ENCODE assay signal across 16 cellular contexts in genomic region chr22:45852826-45853225, GRCh38.
DNase-seq lines count a peak whose midpoint lies in the region; ATAC-seq and TF ChIP-seq lines count a peak whose summit lies in the region.
"Had no signal": no experiment of that assay in that cellular context is flagged by ENCODE, and none has a peak within 500 bp of the region (broad histone marks: within the 10 kb centered on the region; RNA-seq: fewer than 3 reads in every experiment).

No MANE protein-coding gene starts in this region.

- intact Hi-C loops in CD4-positive, alpha-beta memory T cell (cut with micrococcal nuclease): no loop called here

- DNase-seq in NCI-H2196 (lab: John Stamatoyannopoulos, UW; ENCODE audit: unreplicated experiment) (peak; percentile 3), NCI-H2196 treated with DMSO at 0.1 percent for 48 hours (lab: John Stamatoyannopoulos, UW; ENCODE audit: unreplicated experiment) (no peak), M059J (ENCODE audit: low read depth) (peak; percentile 19), WTC11 (ENCODE audit: low spot score) (no peak), hepatocyte (ENCODE audit: low spot score) (no peak), HEK293T (ENCODE audit: extremely low spot score) (no peak)
- no peak for DNase-seq in activated CD4-positive, alpha-beta T cell treated with anti-CD3 and anti-CD28 coated beads for 48 hours
- DNase-seq in CD4-positive, alpha-beta memory T cell: no peak
- DNase-seq: 8988T; AML-193; Calu3; CD4-positive, CD25-positive, alpha-beta regulatory T cell; DMS 273 treated with DMSO at 0.1 percent for 48 hours had no signal

- POLR2A ChIA-PET in WTC11 (lab: Charles Lee): no interaction called here
- POLR2A ChIA-PET in HEK293T (lab: Yijun Ruan, JAX): no interaction called here
- POLR2A ChIA-PET in CD4-positive, alpha-beta memory T cell (lab: Charles Lee; ENCODE audit: partially characterized antibody): no interaction called here

- no peaks in the 10 kb centered on the region for H3K4me1 Mint-ChIP-seq in WTC11
- peaks cover 0 to 4% (median 0%) of the 10 kb centered on the region in 4 donors for H3K4me1 Mint-ChIP-seq in CD4-positive, alpha-beta memory T cell
- H3K4me1 Mint-ChIP-seq: CD4-positive, CD25-positive, alpha-beta regulatory T cell had no signal

- H3K9me3 ChIP-seq in hepatocyte (ENCODE audit: low read depth): peaks cover 20% of the 10 kb centered on the region
- peaks cover 0 to 10% of the 10 kb centered on the region in 2 donors for H3K9me3 ChIP-seq in CD4-positive, alpha-beta memory T cell (ENCODE audit: control insufficient read depth in 1 of 2, low read length in 2 of 2)

- H3K4me3 ChIP-seq in hepatocyte: peak overlapping the region; percentile 10
- no peak overlapping the region for H3K4me3 ChIP-seq in CD4-positive, alpha-beta memory T cell (ENCODE audit: low read length in 2 of 2)
- H3K4me3 ChIP-seq: BLaER1, HAP-1 had no signal

- CTCF ChIA-PET in WTC11 (lab: Charles Lee): interaction anchor here (1.5 kb wide), 1 partner anchor 11 kb away, joined by 5 read pairs; no protein-coding TSS in a partner anchor
- CTCF ChIA-PET in HEK293T (lab: Yijun Ruan, JAX): no interaction called here
- CTCF ChIA-PET in CD4-positive, alpha-beta memory T cell (lab: Charles Lee; ENCODE audit: partially characterized antibody): interaction anchor here (2.9 kb wide), 1 partner anchor 11 kb away, joined by 12 read pairs; no protein-coding TSS in a partner anchor

- no peaks in the 10 kb centered on the region for H3K4me1 ChIP-seq in hepatocyte (ENCODE audit: insufficient read depth)
- H3K4me1 ChIP-seq in CD4-positive, alpha-beta memory T cell (ENCODE audit: insufficient read depth, low read length): no peaks in the 10 kb centered on the region
- H3K4me1 ChIP-seq: HAP-1 had no signal

- 82% methylated on average over 2 of the region's 2 CpGs for WGBS in hepatocyte (ENCODE audit: low lambda C conversion rate, missing lambda C conversion rate)

- no peak for ATAC-seq in WTC11

- H3K9me2 ChIP-seq in hepatocyte (replicated peaks; ENCODE audit: insufficient read depth): no peaks in the 10 kb centered on the region

- H3K4me2 ChIP-seq in hepatocyte: no peak overlapping the region
- H3K4me2 ChIP-seq: BLaER1 had no signal

- peaks cover 52% of the 10 kb centered on the region for H3K36me3 Mint-ChIP-seq in WTC11
- peaks cover 70 to 79% of the 10 kb centered on the region in 2 donors for H3K36me3 Mint-ChIP-seq in CD4-positive, alpha-beta memory T cell

- no peak overlapping the region for H3K27ac ChIP-seq in hepatocyte
- no peak overlapping the region for H3K27ac ChIP-seq in CD4-positive, alpha-beta memory T cell (ENCODE audit: low read depth, low read length)
- H3K27ac ChIP-seq: BLaER1, HL-60 had no signal

- H3K9me3 Mint-ChIP-seq in WTC11: peaks cover 20% of the 10 kb centered on the region
- peaks cover 8 to 37% (median 22%) of the 10 kb centered on the region in 8 donors for H3K9me3 Mint-ChIP-seq in CD4-positive, alpha-beta memory T cell

- H3K27me3 ChIP-seq in hepatocyte: no peaks in the 10 kb centered on the region
- H3K27me3 ChIP-seq in CD4-positive, alpha-beta memory T cell (ENCODE audit: insufficient read depth, low read length): no peaks in the 10 kb centered on the region
- H3K27me3 ChIP-seq: BLaER1 had no signal

- H3K27me3 Mint-ChIP-seq in WTC11 (ENCODE audit: low read depth): no peaks in the 10 kb centered on the region
- H3K27me3 Mint-ChIP-seq in CD4-positive, alpha-beta memory T cell: no peaks in the 10 kb centered on the region
- H3K27me3 Mint-ChIP-seq: CD4-positive, CD25-positive, alpha-beta regulatory T cell had no signal

- H3K79me2 ChIP-seq in hepatocyte: no peaks in the 10 kb centered on the region

- H3K4me3 Mint-ChIP-seq in WTC11: no peak overlapping the region
- H3K4me3 Mint-ChIP-seq in CD4-positive, alpha-beta memory T cell: no peak overlapping the region
- H3K4me3 Mint-ChIP-seq: CD4-positive, CD25-positive, alpha-beta regulatory T cell had no signal

- H3K27ac Mint-ChIP-seq in WTC11: no peak overlapping the region
- no peak overlapping the region for H3K27ac Mint-ChIP-seq in CD4-positive, alpha-beta memory T cell
- H3K27ac Mint-ChIP-seq: CD4-positive, CD25-positive, alpha-beta regulatory T cell had no signal

- peaks cover 15% of the 10 kb centered on the region for H3K36me3 ChIP-seq in hepatocyte (replicated peaks; ENCODE audit: insufficient read depth, low read depth)
- no peaks in the 10 kb centered on the region for H3K36me3 ChIP-seq in CD4-positive, alpha-beta memory T cell (ENCODE audit: insufficient read depth, low read length)
- H3K36me3 ChIP-seq: HAP-1 had no signal

- H4K20me1 ChIP-seq in hepatocyte (ENCODE audit: insufficient read depth, poor library complexity, severe bottlenecking): no peaks in the 10 kb centered on the region

- H2AFZ ChIP-seq in hepatocyte: no peak overlapping the region

- no peak for TF ChIP-seq CTCF in WTC11 (IDR thresholded peaks at IDR 0.05)
- no peak for TF ChIP-seq CTCF in hepatocyte (IDR thresholded peaks at IDR 0.05; ENCODE audit: poor library complexity)

TF ChIP-seq in WTC11, 78 proteins besides CTCF, POLR2A, EP300 and RAD21 (continues in another document):
- TF ChIP-seq E2F1 (CRISPR knock-in tag; IDR thresholded peaks at IDR 0.05) (no peak), RORB (CRISPR knock-in tag; IDR thresholded peaks at IDR 0.05) (no peak), ETV6 (CRISPR knock-in tag; IDR thresholded peaks at IDR 0.05) (no peak), FOXJ3 (CRISPR knock-in tag; IDR thresholded peaks at IDR 0.05; ENCODE audit: borderline replicate concordance) (no peak), ZNF317 (CRISPR knock-in tag; IDR thresholded peaks at IDR 0.05; ENCODE audit: borderline replicate concordance, low read depth) (peak; percentile 83; the same call in 1 of the 2 replicates), STAT6 (CRISPR knock-in tag; conservative IDR thresholded peaks at IDR 0.05; ENCODE audit: low read depth) (no peak)

TF ChIP-seq in HEK293T, 16 proteins besides CTCF, POLR2A, EP300 and RAD21:
- no peak for TF ChIP-seq PKNOX1 (IDR thresholded peaks at IDR 0.05)
- no peak for TF ChIP-seq TARDBP (IDR thresholded peaks at IDR 0.05)
- no peak for TF ChIP-seq BHLHE40 (IDR thresholded peaks at IDR 0.05; ENCODE audit: borderline replicate concordance)
- no peak for TF ChIP-seq HDGF (IDR thresholded peaks at IDR 0.05; ENCODE audit: borderline replicate concordance)
- no peak for TF ChIP-seq FOXK2 (IDR thresholded peaks at IDR 0.05)
- TF ChIP-seq L3MBTL2 (conservative IDR thresholded peaks at IDR 0.05): no peak
- no peak for TF ChIP-seq SUZ12 (IDR thresholded peaks at IDR 0.05)
- no peak for TF ChIP-seq ELF4 (IDR thresholded peaks at IDR 0.05)
- no peak for TF ChIP-seq FOXA1 (IDR thresholded peaks at IDR 0.05)

Comparison
In these comparisons a context has a peak if more than half of its experiments do, and no peak if none do; other contexts are left out.
1. DNase-seq: peak in NCI-H2196 (single experiment) and M059J (single experiment); none in NCI-H2196 treated with DMSO at 0.1 percent for 48 hours (single experiment), WTC11 (single experiment), hepatocyte (single experiment), HEK293T (single experiment), activated CD4-positive, alpha-beta T cell treated with anti-CD3 and anti-CD28 coated beads for 48 hours (single experiment) and CD4-positive, alpha-beta memory T cell (0 of 5).